In genomic region chr1:52751589-52752306, GRCh38 we compare ENCODE assay signal across 10 cellular contexts. TPM values are rescaled to one million over a fixed set of nuclear protein-coding genes. Genes with fewer than 3 reads are reported as not detected.
DNase-seq lines count a peak whose midpoint lies in the region; ATAC-seq, FAIRE-seq and TF ChIP-seq lines count a peak whose summit lies in the region.
"Had no signal": no experiment of that assay in that cellular context is flagged by ENCODE, and none has a peak within 500 bp of the region (broad histone marks: within the 10 kb centered on the region; RNA-seq: fewer than 3 reads in every experiment).

No MANE protein-coding gene starts in this region.

- no peak for ATAC-seq in GM19023 (IDR thresholded peaks at IDR 0.05; ENCODE audit: unreplicated experiment)
- ATAC-seq in aorta (ENCODE audit: low FRiP score) = no peak
- ATAC-seq: natural killer cell had no signal

- 8 to 11% methylated on average over 3 of the region's 3 CpGs for WGBS in aorta, 2 donors

- H3K27me3 Mint-ChIP-seq in chondrocyte (ENCODE audit: low read depth) = no peaks in the 10 kb centered on the region
- H3K27me3 Mint-ChIP-seq in mesothelial cell of epicardium (ENCODE audit: low read depth) = no peaks in the 10 kb centered on the region

- H3K4me3 ChIP-seq in aorta (ENCODE audit: low read length in 2 of 2) = no peak overlapping the region

- no peak overlapping the region for H3K27ac ChIP-seq in aorta (ENCODE audit: low read depth in 1 of 2, low read length in 2 of 2)

- H3K4me1 ChIP-seq in aorta (ENCODE audit: control insufficient read depth in 1 of 2, insufficient read depth in 2 of 2, low read length in 2 of 2) = peaks cover 0 to 5% of the 10 kb centered on the region in 2 donors

- FAIRE-seq in D721Med (lab: Jason Lieb, UNC) = no peak

- peak; percentile 33 for DNase-seq in Caki2 (ENCODE audit: low read depth)
- peak; percentile 38 for DNase-seq in NCI-H1105 (lab: John Stamatoyannopoulos, UW)
- DNase-seq in chondrocyte (ENCODE audit: low spot score) = no peak
- DNase-seq in mesothelial cell of epicardium (ENCODE audit: low spot score in 2 of 2, unreplicated experiment in 2 of 2) = no peak
- DNase-seq in activated CD4-positive, alpha-beta T cell treated with anti-CD3 and anti-CD28 coated beads for 48 hours = no peak
- DNase-seq in D721Med (ENCODE audit: insufficient read length, low spot score) = no peak
- no peak for DNase-seq in aorta
- DNase-seq: natural killer cell; stimulated activated CD4-positive, alpha-beta T cell treated with anti-CD3 and anti-CD28 coated beads, Interleukin-15, amount 100 ng/mL, for 24 hours had no signal

- no peaks in the 10 kb centered on the region for H3K9me3 ChIP-seq in aorta (ENCODE audit: control insufficient read depth, low read length)

- H3K27me3 ChIP-seq in aorta (ENCODE audit: control insufficient read depth in 1 of 2, insufficient read depth in 2 of 2, low read length in 1 of 2) = no peaks in the 10 kb centered on the region

- in situ Hi-C loops in Caki2 (cut with HindIII; ENCODE audit: low pct_unique_long_range_greater_than_20kb, low sequenced_read_pairs) = no loop called here

- peaks cover 32% of the 10 kb centered on the region for H3K4me1 Mint-ChIP-seq in chondrocyte (ENCODE audit: low read depth)
- H3K4me1 Mint-ChIP-seq in mesothelial cell of epicardium = peaks cover 32% of the 10 kb centered on the region
- H3K4me1 Mint-ChIP-seq: natural killer cell had no signal

- H3K27ac Mint-ChIP-seq in chondrocyte (ENCODE audit: unreplicated experiment) (peak overlapping the region; percentile 22), mesothelial cell of epicardium (peak overlapping the region; percentile 93)
- H3K27ac Mint-ChIP-seq: natural killer cell had no signal

- no peaks in the 10 kb centered on the region for H3K9me3 Mint-ChIP-seq in chondrocyte (ENCODE audit: low read depth)
- no peaks in the 10 kb centered on the region for H3K9me3 Mint-ChIP-seq in mesothelial cell of epicardium
- H3K9me3 Mint-ChIP-seq: natural killer cell had no signal

- H3K36me3 Mint-ChIP-seq in chondrocyte (ENCODE audit: low read depth) (no peaks in the 10 kb centered on the region), mesothelial cell of epicardium (peaks cover 7% of the 10 kb centered on the region)
- H3K36me3 Mint-ChIP-seq: natural killer cell had no signal

- H3K4me3 Mint-ChIP-seq in chondrocyte (ENCODE audit: unreplicated experiment) (no peak overlapping the region), mesothelial cell of epicardium (no peak overlapping the region)
- H3K4me3 Mint-ChIP-seq: natural killer cell had no signal

- TF ChIP-seq CTCF in chondrocyte (IDR thresholded peaks at IDR 0.05) (no peak), mesothelial cell of epicardium (IDR thresholded peaks at IDR 0.05; ENCODE audit: unreplicated experiment) (no peak), D721Med (IDR thresholded peaks at IDR 0.05; ENCODE audit: insufficient read depth, missing control alignments) (no peak)

- intact Hi-C loops in aorta (cut with DNase I) = no loop called here

- no peaks in the 10 kb centered on the region for H3K36me3 ChIP-seq in aorta (ENCODE audit: control insufficient read depth in 1 of 2, insufficient read depth in 2 of 2, low read length in 1 of 2)

RNA-seq across cellular contexts. Expression of gene ZYG11B, which starts 25.5 kb away (rescaled TPM):
- total RNA-seq in Caki2 (2014; rRNA removed; shearing (Covaris generic); ENCODE audit: low replicate concordance) = 6.6 and 14.7 TPM in 2 replicates
- 36.3 to 42.1 TPM (median 38.3 TPM) in 3 replicates for total RNA-seq in chondrocyte
- total RNA-seq in mesothelial cell of epicardium = 31.9 to 32.5 TPM (median 32.5 TPM) in 3 replicates
- total RNA-seq in aorta = 10 to 100 TPM; 28.9 to 32.3 TPM
- polyA plus RNA-seq in aorta = 1 to 10 TPM; 7.6 to 7.8 TPM

RNA-seq across cellular contexts. Expression of gene COA7, which starts 53.6 kb away (rescaled TPM):
- total RNA-seq in Caki2 (2014; rRNA removed; shearing (Covaris generic); ENCODE audit: low replicate concordance) = 10.6 and 12.3 TPM in 2 replicates
- total RNA-seq in chondrocyte (23.7 to 24.1 TPM (median 23.8 TPM) in 3 replicates), mesothelial cell of epicardium (21.5 to 23.5 TPM (median 21.7 TPM) in 3 replicates), aorta (10 to 100 TPM in 1 of 2 donors, 1 to 10 TPM in 1; 8.8 to 10.5 TPM)
- polyA plus RNA-seq in aorta = 1 to 10 TPM; 3.2 to 6.3 TPM

Comparison
In these comparisons a context has a peak if more than half of its experiments do, and no peak if none do; other contexts are left out.
1. DNase-seq: peak in Caki2 (single experiment) and NCI-H1105 (single experiment); none in chondrocyte (single experiment), mesothelial cell of epicardium (0 of 2), activated CD4-positive, alpha-beta T cell treated with anti-CD3 and anti-CD28 coated beads for 48 hours (single experiment), D721Med (single experiment) and aorta (0 of 2).